9 cellular contexts compared by ENCODE assay signal in genomic region chr2:3738454-3738853, GRCh38. TPM values are rescaled to one million over a fixed set of nuclear protein-coding genes. Genes with fewer than 3 reads are reported as not detected.
DNase-seq lines count a peak whose midpoint lies in the region; ATAC-seq and TF ChIP-seq lines count a peak whose summit lies in the region.
"Had no signal": no experiment of that assay in that cellular context is flagged by ENCODE, and none has a peak within 500 bp of the region (broad histone marks: within the 10 kb centered on the region; RNA-seq: fewer than 3 reads in every experiment).

No MANE protein-coding gene starts in this region.

- no peak overlapping the region for H3K27ac Mint-ChIP-seq in stimulated activated naive CD8-positive, alpha-beta T cell treated with anti-CD3 and anti-CD28 coated beads, Interleukin-15, amount 100 ng/mL, for 72 hours

- no peak overlapping the region for H3K27ac ChIP-seq in aorta (ENCODE audit: low read depth in 1 of 2, low read length in 2 of 2)

- 70 to 80% methylated on average over 3 of the region's 3 CpGs for WGBS in aorta, 2 donors

- TF ChIP-seq CTCF in astrocyte of the spinal cord (IDR thresholded peaks at IDR 0.05; ENCODE audit: low read depth, low read length) = peak; percentile 37

- intact Hi-C loops in aorta (cut with DNase I) = no loop called here

- H3K4me1 Mint-ChIP-seq in stimulated activated naive CD8-positive, alpha-beta T cell treated with anti-CD3 and anti-CD28 coated beads, Interleukin-15, amount 100 ng/mL, for 72 hours = no peaks in the 10 kb centered on the region

- H3K9me3 Mint-ChIP-seq in stimulated activated naive CD8-positive, alpha-beta T cell treated with anti-CD3 and anti-CD28 coated beads, Interleukin-15, amount 100 ng/mL, for 72 hours = no peaks in the 10 kb centered on the region

- no peaks in the 10 kb centered on the region for H3K9me3 ChIP-seq in aorta (ENCODE audit: control insufficient read depth, low read length)

- H3K4me3 ChIP-seq in astrocyte of the spinal cord (ENCODE audit: low read depth, low read length) (no peak overlapping the region), aorta (ENCODE audit: low read length in 2 of 2) (no peak overlapping the region)

- peaks cover 26% of the 10 kb centered on the region for H3K27me3 Mint-ChIP-seq in stimulated activated naive CD8-positive, alpha-beta T cell treated with anti-CD3 and anti-CD28 coated beads, Interleukin-15, amount 100 ng/mL, for 72 hours

- no peak for ATAC-seq in stimulated activated naive CD8-positive, alpha-beta T cell treated with anti-CD3 and anti-CD28 coated beads, Interleukin-15, Interleukin-2, amounts not matched to agents 100 U/mL and 50 U/mL, for 24 hours
- no peak for ATAC-seq in stimulated activated naive CD8-positive, alpha-beta T cell treated with anti-CD3 and anti-CD28 coated beads, Interleukin-15, amount 100 ng/mL, for 72 hours
- ATAC-seq in aorta (ENCODE audit: low FRiP score) = no peak

- in situ Hi-C loops in astrocyte of the spinal cord (cut with HindIII; ENCODE audit: low sequenced_read_pairs) = no loop called here

- peak; percentile 15 for DNase-seq in stimulated activated naive CD8-positive, alpha-beta T cell treated with anti-CD3 and anti-CD28 coated beads, Interleukin-15, Interleukin-2, amounts not matched to agents 100 U/mL and 50 U/mL, for 24 hours
- no peak for DNase-seq in stimulated activated naive CD8-positive, alpha-beta T cell treated with anti-CD3 and anti-CD28 coated beads, Interleukin-15, amount 100 ng/mL, for 72 hours
- DNase-seq in NAMALWA (ENCODE audit: low spot score) (peak; percentile 60), astrocyte of the spinal cord (ENCODE audit: low read depth, low spot score) (peak; percentile 36), NCI-H2196 (lab: John Stamatoyannopoulos, UW; ENCODE audit: unreplicated experiment) (no peak), aorta (no peak), globus pallidus (ENCODE audit: low spot score) (no peak), DMS79 (lab: John Stamatoyannopoulos, UW) (no peak)

- no peak overlapping the region for H3K4me3 Mint-ChIP-seq in stimulated activated naive CD8-positive, alpha-beta T cell treated with anti-CD3 and anti-CD28 coated beads, Interleukin-15, amount 100 ng/mL, for 72 hours

- no peaks in the 10 kb centered on the region for H3K4me1 ChIP-seq in aorta (ENCODE audit: control insufficient read depth in 1 of 2, insufficient read depth in 2 of 2, low read length in 2 of 2)

- H3K36me3 ChIP-seq in aorta (ENCODE audit: control insufficient read depth in 1 of 2, insufficient read depth in 2 of 2, low read length in 1 of 2) = no peaks in the 10 kb centered on the region

- no peaks in the 10 kb centered on the region for H3K27me3 ChIP-seq in aorta (ENCODE audit: control insufficient read depth in 1 of 2, insufficient read depth in 2 of 2, low read length in 1 of 2)

RNA-seq across cellular contexts. Expression of gene DCDC2C, which starts 35.1 kb away (rescaled TPM):
- total RNA-seq in aorta = under 1 TPM in 1 of 2 donors, not detected in 1; 0.27 TPM
- 10 to 100 TPM in 1 of 2 donors, 1 to 10 TPM in 1; 2.4 to 10.7 TPM for polyA plus RNA-seq in aorta
- total RNA-seq: mononuclear cell had no signal

Comparison
In these comparisons a context has a peak if more than half of its experiments do, and no peak if none do; other contexts are left out.
1. DNase-seq: peak in stimulated activated naive CD8-positive, alpha-beta T cell treated with anti-CD3 and anti-CD28 coated beads, Interleukin-15, Interleukin-2, amounts not matched to agents 100 U/mL and 50 U/mL, for 24 hours (single experiment), NAMALWA (single experiment) and astrocyte of the spinal cord (single experiment); none in stimulated activated naive CD8-positive, alpha-beta T cell treated with anti-CD3 and anti-CD28 coated beads, Interleukin-15, amount 100 ng/mL, for 72 hours (0 of 2), NCI-H2196 (single experiment), aorta (0 of 2), globus pallidus (single experiment) and DMS79 (single experiment).